ENCODE assay signal across 1 cellular context in the genomic region with DNA sequence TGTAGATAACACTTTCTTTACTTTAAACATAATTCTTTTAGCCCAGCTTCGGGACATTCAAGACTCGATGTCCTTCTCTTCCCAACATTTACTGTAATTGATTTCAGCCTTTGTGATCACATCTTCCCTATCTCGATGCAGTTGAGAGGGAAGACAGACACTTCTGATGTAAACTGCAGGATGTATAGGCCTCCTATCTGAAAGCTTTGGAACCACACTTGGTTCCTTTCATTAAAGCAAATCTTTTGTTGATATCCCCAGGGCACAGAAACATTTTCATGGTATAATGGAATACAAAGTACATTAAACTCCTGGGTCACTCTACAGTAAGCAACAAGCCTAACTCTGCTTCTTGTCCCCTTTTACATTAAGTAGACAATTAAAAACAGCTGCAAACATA.
A peak's percentile ranks its signal among the peaks of the same experiment; 100 is the strongest.
TF ChIP-seq lines count a peak whose summit lies in the region.

No MANE protein-coding gene starts in this region.

TF ChIP-seq in SK-N-SH treated with all-trans-retinoic acid at 6 μM for 48 hours, 23 proteins besides CTCF, POLR2A, EP300 and RAD21 (continued from another document):
- TF ChIP-seq, protein P1, sequence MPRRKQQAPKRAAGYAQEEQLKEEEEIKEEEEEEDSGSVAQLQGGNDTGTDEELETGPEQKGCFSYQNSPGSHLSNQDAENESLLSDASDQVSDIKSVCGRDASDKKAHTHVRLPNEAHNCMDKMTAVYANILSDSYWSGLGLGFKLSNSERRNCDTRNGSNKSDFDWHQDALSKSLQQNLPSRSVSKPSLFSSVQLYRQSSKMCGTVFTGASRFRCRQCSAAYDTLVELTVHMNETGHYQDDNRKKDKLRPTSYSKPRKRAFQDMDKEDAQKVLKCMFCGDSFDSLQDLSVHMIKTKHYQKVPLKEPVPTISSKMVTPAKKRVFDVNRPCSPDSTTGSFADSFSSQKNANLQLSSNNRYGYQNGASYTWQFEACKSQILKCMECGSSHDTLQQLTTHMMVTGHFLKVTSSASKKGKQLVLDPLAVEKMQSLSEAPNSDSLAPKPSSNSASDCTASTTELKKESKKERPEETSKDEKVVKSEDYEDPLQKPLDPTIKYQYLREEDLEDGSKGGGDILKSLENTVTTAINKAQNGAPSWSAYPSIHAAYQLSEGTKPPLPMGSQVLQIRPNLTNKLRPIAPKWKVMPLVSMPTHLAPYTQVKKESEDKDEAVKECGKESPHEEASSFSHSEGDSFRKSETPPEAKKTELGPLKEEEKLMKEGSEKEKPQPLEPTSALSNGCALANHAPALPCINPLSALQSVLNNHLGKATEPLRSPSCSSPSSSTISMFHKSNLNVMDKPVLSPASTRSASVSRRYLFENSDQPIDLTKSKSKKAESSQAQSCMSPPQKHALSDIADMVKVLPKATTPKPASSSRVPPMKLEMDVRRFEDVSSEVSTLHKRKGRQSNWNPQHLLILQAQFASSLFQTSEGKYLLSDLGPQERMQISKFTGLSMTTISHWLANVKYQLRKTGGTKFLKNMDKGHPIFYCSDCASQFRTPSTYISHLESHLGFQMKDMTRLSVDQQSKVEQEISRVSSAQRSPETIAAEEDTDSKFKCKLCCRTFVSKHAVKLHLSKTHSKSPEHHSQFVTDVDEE (CRISPR knock-in tag; IDR thresholded peaks at IDR 0.05) = peak; percentile 36
TF ChIP-seq in SK-N-SH treated with all-trans-retinoic acid at 6 μM for 48 hours: peak in this region for 4.
